ENCODE assay signal across 31 cellular contexts in genomic region chr1:211319892-211320291, GRCh38.
"Had no signal": no experiment of that assay in that cellular context is flagged by ENCODE, and none has a peak within 500 bp of the region (broad histone marks: within the 10 kb centered on the region; RNA-seq: fewer than 3 reads in every experiment).

No MANE protein-coding gene starts in this region.

- H3K4me3 Mint-ChIP-seq: activated CD8-positive, alpha-beta T cell treated with anti-CD3 and anti-CD28 coated beads for 36 hours; activated naive CD4-positive, alpha-beta T cell treated with anti-CD3 and anti-CD28 coated beads, Interleukin-2, amount 10 ng/mL, durations not matched to agents 7 days and 5 days; activated naive CD8-positive, alpha-beta T cell treated with anti-CD3 and anti-CD28 coated beads, Interleukin-2, amount 10 ng/mL, durations not matched to agents 7 days and 5 days; activated T-cell treated with anti-CD3 and anti-CD28 coated beads, Interleukin-2, amount 50 U/mL, for 72 hours; central memory CD8-positive, alpha-beta T cell; effector memory CD8-positive, alpha-beta T cell; WTC11 had no signal

- H3K27me3 ChIP-seq: brain microvascular endothelial cell, esophagus muscularis mucosa, foreskin keratinocyte, gastrocnemius medialis, heart left ventricle had no signal

- H3K27ac Mint-ChIP-seq: activated CD8-positive, alpha-beta T cell treated with anti-CD3 and anti-CD28 coated beads for 36 hours; activated naive CD4-positive, alpha-beta T cell treated with anti-CD3 and anti-CD28 coated beads, Interleukin-2, amount 10 ng/mL, durations not matched to agents 7 days and 5 days; activated naive CD8-positive, alpha-beta T cell treated with anti-CD3 and anti-CD28 coated beads, Interleukin-2, amount 10 ng/mL, durations not matched to agents 7 days and 5 days; activated T-cell treated with anti-CD3 and anti-CD28 coated beads, Interleukin-2, amount 50 U/mL, for 72 hours; WTC11 had no signal

- ATAC-seq: activated CD8-positive, alpha-beta T cell treated with anti-CD3 and anti-CD28 coated beads for 36 hours; activated T-cell treated with anti-CD3 and anti-CD28 coated beads, Interleukin-2, amount 50 U/mL, for 72 hours; effector memory CD8-positive, alpha-beta T cell; foreskin keratinocyte; gastrocnemius medialis; heart left ventricle; WTC11 had no signal

- H3K9me3 ChIP-seq: esophagus muscularis mucosa, gastrocnemius medialis, heart left ventricle had no signal

- FAIRE-seq: astrocyte, bronchial epithelial cell, colon had no signal

- H3K4me1 Mint-ChIP-seq: central memory CD8-positive, alpha-beta T cell had no signal

- H3K4me1 ChIP-seq: esophagus muscularis mucosa, foreskin keratinocyte, gastrocnemius medialis, heart left ventricle had no signal

- H3K4me3 ChIP-seq: esophagus muscularis mucosa, gastrocnemius medialis, heart left ventricle had no signal

- H3K27ac ChIP-seq: brain microvascular endothelial cell, esophagus muscularis mucosa, foreskin keratinocyte, gastrocnemius medialis, heart left ventricle, VCaP had no signal

- H3K27me3 Mint-ChIP-seq: activated CD8-positive, alpha-beta T cell treated with anti-CD3 and anti-CD28 coated beads for 36 hours; activated naive CD4-positive, alpha-beta T cell treated with anti-CD3 and anti-CD28 coated beads, Interleukin-2, amount 10 ng/mL, durations not matched to agents 7 days and 5 days; activated naive CD8-positive, alpha-beta T cell treated with anti-CD3 and anti-CD28 coated beads, Interleukin-2, amount 10 ng/mL, durations not matched to agents 7 days and 5 days; central memory CD8-positive, alpha-beta T cell; effector memory CD8-positive, alpha-beta T cell had no signal

- H3K9me3 Mint-ChIP-seq: activated CD8-positive, alpha-beta T cell treated with anti-CD3 and anti-CD28 coated beads for 36 hours; activated naive CD4-positive, alpha-beta T cell treated with anti-CD3 and anti-CD28 coated beads, Interleukin-2, amount 10 ng/mL, durations not matched to agents 7 days and 5 days; activated naive CD8-positive, alpha-beta T cell treated with anti-CD3 and anti-CD28 coated beads, Interleukin-2, amount 10 ng/mL, durations not matched to agents 7 days and 5 days; activated T-cell treated with anti-CD3 and anti-CD28 coated beads, Interleukin-2, amount 50 U/mL, for 72 hours; central memory CD8-positive, alpha-beta T cell; effector memory CD8-positive, alpha-beta T cell; WTC11 had no signal

- H3K36me3 Mint-ChIP-seq: WTC11 had no signal

- DNase-seq: activated CD4-positive, alpha-beta T cell treated with anti-CD3 and anti-CD28 coated beads for 48 hours; activated CD4-positive, alpha-beta T cell treated with anti-CD3 and anti-CD28 coated beads, Interleukin-2, amount 50 U/mL, for 1 hour; activated CD4-positive, alpha-beta T cell treated with anti-CD3 and anti-CD28 coated beads, Interleukin-2, amount 50 U/mL, for 48 hours; activated CD8-positive, alpha-beta memory T cell treated with anti-CD3 and anti-CD28 coated beads for 24 hours; activated CD8-positive, alpha-beta T cell treated with anti-CD3 and anti-CD28 coated beads for 36 hours; activated gamma-delta T cell; activated naive CD4-positive, alpha-beta T cell; activated naive CD4-positive, alpha-beta T cell treated with anti-CD3 and anti-CD28 coated beads, Interleukin-2, amount 10 ng/mL, durations not matched to agents 7 days and 5 days; activated naive CD8-positive, alpha-beta T cell treated with anti-CD3 and anti-CD28 coated beads, Interleukin-2, amount 10 ng/mL, durations not matched to agents 7 days and 5 days; activated T-cell treated with anti-CD3 and anti-CD28 coated beads, Interleukin-2, amount 50 U/mL, for 1 hour; activated T-cell treated with anti-CD3 and anti-CD28 coated beads, Interleukin-2, amount 50 U/mL, for 72 hours; amniotic stem cell; anterior cingulate cortex; brain microvascular endothelial cell; cortex of kidney; dermis blood vessel endothelial cell; effector CD4-positive, alpha-beta T cell; effector memory CD8-positive, alpha-beta T cell; erythroblast; foreskin keratinocyte; gastrocnemius medialis; glutamatergic neuron; heart left ventricle; T-helper 2 cell had no signal
